ENCODE assay signal across 1 cellular context in genomic region chr3:159971311-159971710, GRCh38.
TF ChIP-seq lines count a peak whose summit lies in the region.

No MANE protein-coding gene starts in this region.

TF ChIP-seq in HEK293, 187 proteins besides CTCF, POLR2A, EP300 and RAD21:
- TF ChIP-seq KLF17 (tag by site-specific recombination; IDR thresholded peaks at IDR 0.05) (no peak), ZSCAN23 (tag by site-specific recombination; IDR thresholded peaks at IDR 0.05) (no peak), REST (tag by site-specific recombination; IDR thresholded peaks at IDR 0.05) (0 out of 2 replicates have a peak, but pooled peaks have one; percentile 19)
